26 cellular contexts compared by ENCODE assay signal in the genomic region with DNA sequence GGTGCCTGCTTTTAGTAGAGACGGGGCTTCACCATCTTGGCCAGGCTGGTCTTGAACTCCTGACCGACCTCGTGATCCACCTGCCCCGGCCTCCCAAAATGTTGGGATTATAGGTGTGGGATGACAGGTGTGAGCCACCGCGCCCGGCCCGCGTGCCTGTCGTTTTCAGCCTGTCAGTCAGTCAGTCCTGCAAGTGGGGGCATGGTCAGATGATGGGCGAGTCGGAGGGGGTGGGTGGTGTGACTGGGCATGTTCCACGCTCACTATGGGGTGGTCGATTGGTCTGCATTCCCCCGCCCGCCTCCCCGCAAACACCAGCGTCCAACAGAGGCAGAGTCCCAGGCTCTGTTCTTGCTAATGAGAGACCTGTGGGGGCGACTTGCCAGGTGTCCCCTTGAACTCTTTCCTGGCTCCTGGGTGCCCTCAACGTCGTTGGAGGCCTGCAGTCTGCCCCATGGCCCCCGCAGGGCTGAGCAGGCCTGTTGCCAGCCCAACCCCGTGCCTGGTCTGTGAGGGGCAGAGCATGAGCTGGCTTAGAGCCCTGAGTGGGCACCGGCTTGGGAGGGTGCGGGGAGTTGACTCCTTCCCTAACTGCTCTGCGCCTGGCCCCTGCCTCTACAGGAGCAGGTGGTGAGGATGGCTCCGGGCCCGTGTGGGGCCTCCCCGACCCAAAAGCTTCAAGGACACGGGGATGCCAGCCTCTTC. TPM values are rescaled to one million over a fixed set of nuclear protein-coding genes. Genes with fewer than 3 reads are reported as not detected.
"Had no signal": no experiment of that assay in that cellular context is flagged by ENCODE, and none has a peak within 500 bp of the region (broad histone marks: within the 10 kb centered on the region; RNA-seq: fewer than 3 reads in every experiment).

No MANE protein-coding gene starts in this region.

- H3K4me1 ChIP-seq: parathyroid adenoma, testis, upper lobe of right lung had no signal

- H3K27ac Mint-ChIP-seq: immature natural killer cell; memory B cell; natural killer cell; progenitor cell of endocrine pancreas; stimulated activated effector memory CD8-positive, alpha-beta T cell treated with anti-CD3 and anti-CD28 coated beads, Interleukin-12 subunit alpha, Interleukin-12 subunit beta, amount 100 ng/mL, for 72 hours had no signal

- H3K36me3 Mint-ChIP-seq: immature natural killer cell; natural killer cell; stimulated activated effector memory CD8-positive, alpha-beta T cell treated with anti-CD3 and anti-CD28 coated beads, Interleukin-12 subunit alpha, Interleukin-12 subunit beta, amount 100 ng/mL, for 72 hours had no signal

- H3K4me1 Mint-ChIP-seq: immature natural killer cell, memory B cell had no signal

- H3K27ac ChIP-seq: esophagus squamous epithelium, left ventricle myocardium inferior, neutrophil, parathyroid adenoma, sigmoid colon, testis, tibial artery, upper lobe of right lung had no signal

- H3K9me3 ChIP-seq: esophagus squamous epithelium, left ventricle myocardium inferior, neutrophil, sigmoid colon, testis, tibial artery, upper lobe of right lung, uterus had no signal

- H3K36me3 ChIP-seq: upper lobe of right lung, uterus had no signal

- DNase-seq: cerebellar nuclear complex; effector memory CD4-positive, alpha-beta T cell; erythroblast; esophagus squamous epithelium; immature natural killer cell; islet precursor cell; kidney glomerular epithelial cell; left colon; left ventricle myocardium inferior; natural killer cell; sigmoid colon; stimulated activated CD4-positive, alpha-beta T cell treated with anti-CD3 and anti-CD28 coated beads, Interleukin-2, amount 100 ng/mL, for 24 hours; stimulated activated CD4-positive, alpha-beta T cell treated with anti-CD3 and anti-CD28 coated beads, Interleukin-4, amount 100 ng/mL, for 24 hours; stimulated activated naive CD8-positive, alpha-beta T cell treated with anti-CD3 and anti-CD28 coated beads, Interleukin-15, Interleukin-2, amounts not matched to agents 100 U/mL and 50 U/mL, for 24 hours; substantia nigra; testis; tibial artery; upper lobe of right lung; uterus had no signal

- H3K27me3 ChIP-seq: testis, uterus had no signal

- H3K4me3 Mint-ChIP-seq: immature natural killer cell; memory B cell; natural killer cell; stimulated activated effector memory CD8-positive, alpha-beta T cell treated with anti-CD3 and anti-CD28 coated beads, Interleukin-12 subunit alpha, Interleukin-12 subunit beta, amount 100 ng/mL, for 72 hours had no signal

- H3K4me3 ChIP-seq: esophagus squamous epithelium, left ventricle myocardium inferior, lung, sigmoid colon, testis, tibial artery, upper lobe of right lung, uterus had no signal

- H3K9me3 Mint-ChIP-seq: immature natural killer cell; memory B cell; natural killer cell; stimulated activated effector memory CD8-positive, alpha-beta T cell treated with anti-CD3 and anti-CD28 coated beads, Interleukin-12 subunit alpha, Interleukin-12 subunit beta, amount 100 ng/mL, for 72 hours had no signal

- ATAC-seq: left colon; natural killer cell; stimulated activated effector memory CD8-positive, alpha-beta T cell treated with anti-CD3 and anti-CD28 coated beads, Interleukin-12 subunit alpha, Interleukin-12 subunit beta, amount 100 ng/mL, for 72 hours; stimulated activated naive CD8-positive, alpha-beta T cell treated with anti-CD3 and anti-CD28 coated beads, Interleukin-15, Interleukin-2, amounts not matched to agents 100 U/mL and 50 U/mL, for 24 hours; upper lobe of right lung had no signal

RNA-seq across cellular contexts. Expression of gene CRB2, which starts 23.1 kb away (rescaled TPM):
- total RNA-seq: esophagus squamous epithelium, left ventricle myocardium inferior, mononuclear cell, natural killer cell had no signal
